Comparison of ENCODE assay signal across 8 cellular contexts in the genomic region with DNA sequence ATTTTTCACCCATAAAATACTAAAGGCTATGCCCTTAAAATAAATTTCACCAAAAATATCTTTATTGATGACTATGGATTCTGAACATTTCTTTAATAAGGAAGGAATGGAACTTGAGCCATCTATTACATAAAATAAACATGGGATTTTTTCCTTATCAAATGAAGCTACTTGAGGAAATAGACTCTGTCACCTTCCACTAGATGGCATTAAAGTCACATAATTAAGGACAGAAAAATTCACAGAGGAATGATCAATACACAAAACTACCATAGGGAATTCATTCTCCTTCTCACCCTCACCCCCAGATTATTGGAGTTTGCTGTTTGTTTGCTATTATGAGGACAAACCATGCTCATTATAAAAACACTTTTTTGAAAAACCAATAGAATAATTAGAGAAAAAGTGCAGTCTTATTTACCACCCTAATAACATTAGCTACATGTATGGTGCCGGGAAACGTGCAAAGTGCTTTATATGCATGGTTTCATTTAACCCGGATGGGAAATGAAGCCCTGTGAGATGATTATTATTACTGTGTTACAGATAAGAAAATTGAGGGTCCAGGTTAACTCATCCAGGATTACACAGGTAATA. TPM values are rescaled to one million over a fixed set of nuclear protein-coding genes. Genes with fewer than 3 reads are reported as not detected.
DNase-seq lines count a peak whose midpoint lies in the region; ATAC-seq and TF ChIP-seq lines count a peak whose summit lies in the region.

No MANE protein-coding gene starts in this region.

- H3K4me3 ChIP-seq in epithelial cell of proximal tubule (ENCODE audit: low read depth, low read length) (no peak overlapping the region), retinal pigment epithelial cell (ENCODE audit: low read length) (no peak overlapping the region)

- no peak for ATAC-seq in HG03432 (IDR thresholded peaks at IDR 0.05; ENCODE audit: unreplicated experiment)

- DNase-seq in NCI-H1436 (lab: John Stamatoyannopoulos, UW) (peak; percentile 18), NCI-H1436 treated with DMSO at 0.1 percent for 48 hours (lab: John Stamatoyannopoulos, UW) (no peak), NCI-H2227 (lab: John Stamatoyannopoulos, UW; ENCODE audit: unreplicated experiment) (peak; percentile 19), epithelial cell of proximal tubule (ENCODE audit: low read depth) (peak; percentile 4), retinal pigment epithelial cell (ENCODE audit: low read depth) (no peak), dedifferentiated amniotic fluid mesenchymal stem cell (ENCODE audit: extremely low spot score) (no peak), NCI-H510A (lab: John Stamatoyannopoulos, UW) (no peak)

- TF ChIP-seq CTCF in epithelial cell of proximal tubule (conservative IDR thresholded peaks at IDR 0.05; ENCODE audit: low read depth, low read length), result peak; percentile 51
- TF ChIP-seq CTCF in retinal pigment epithelial cell (conservative IDR thresholded peaks at IDR 0.05; ENCODE audit: low read depth, low read length), result peak; percentile 28

RNA-seq across cellular contexts. Expression of a gene that starts 21.1 kb away (rescaled TPM):
- total RNA-seq in epithelial cell of proximal tubule, result not detected in 2 replicates

Comparison
In these comparisons a context has a peak if more than half of its experiments do, and no peak if none do; other contexts are left out.
1. DNase-seq: peak in NCI-H1436 (single experiment), NCI-H2227 (single experiment) and epithelial cell of proximal tubule (single experiment); none in NCI-H1436 treated with DMSO at 0.1 percent for 48 hours (single experiment), retinal pigment epithelial cell (single experiment), dedifferentiated amniotic fluid mesenchymal stem cell (single experiment) and NCI-H510A (single experiment).